ENCODE assay signal across 8 cellular contexts in the genomic region with DNA sequence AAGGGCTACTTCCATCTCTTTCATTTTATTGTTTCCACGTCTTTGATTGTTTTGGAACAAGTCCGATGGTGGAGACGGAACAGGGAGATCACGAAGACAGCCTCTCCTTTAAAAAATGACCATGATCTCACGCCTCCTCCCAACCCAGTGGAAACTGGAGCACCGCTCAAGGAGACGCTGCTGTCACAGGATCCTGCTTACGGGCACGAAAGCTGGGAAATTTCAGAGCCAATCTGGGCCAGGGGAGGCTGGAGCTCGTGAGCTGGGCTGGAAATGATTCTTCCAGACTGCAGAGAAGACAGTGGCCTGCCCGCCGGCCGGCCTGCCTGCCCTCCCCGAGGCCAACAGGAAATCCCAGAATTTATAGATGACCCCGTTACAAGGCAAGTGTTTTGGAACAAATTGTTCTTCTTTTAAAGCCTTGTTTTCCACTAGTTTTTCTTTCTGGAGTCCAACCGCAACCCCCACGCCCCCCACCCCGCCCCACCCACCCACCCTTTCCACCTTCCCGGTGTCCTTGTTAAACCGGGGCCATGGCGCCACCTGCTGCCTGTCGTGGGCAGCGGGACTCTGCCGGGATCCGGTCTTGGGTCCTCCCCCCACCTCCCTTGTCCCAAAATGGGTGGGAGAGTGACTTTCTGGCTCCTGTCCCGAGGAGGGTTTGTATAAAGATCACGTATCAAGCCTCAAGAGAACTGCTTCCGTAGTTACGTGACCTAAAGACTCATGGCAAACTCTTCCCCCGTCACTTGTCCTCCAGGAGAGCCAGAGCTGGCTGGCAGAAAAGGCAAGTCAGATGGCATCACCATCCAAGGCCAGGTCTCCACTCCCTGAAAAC. TPM values are rescaled to one million over a fixed set of nuclear protein-coding genes. Genes with fewer than 3 reads are reported as not detected.
DNase-seq lines count a peak whose midpoint lies in the region; ATAC-seq, FAIRE-seq and TF ChIP-seq lines count a peak whose summit lies in the region.

No MANE protein-coding gene starts in this region.

- peak overlapping the region; percentile 25 for H3K18ac ChIP-seq in trophoblast cell (ENCODE audit: low read length)

- H3K4ac ChIP-seq in trophoblast cell (ENCODE audit: low read depth, low read length), result no peak overlapping the region

- no peaks in the 10 kb centered on the region for H3K79me2 ChIP-seq in trophoblast cell (ENCODE audit: control insufficient read depth, insufficient read depth, low read length, poor library complexity)

- peaks cover 38% of the 10 kb centered on the region for H3K4me1 ChIP-seq in A549
- no peaks in the 10 kb centered on the region; the same call in 1 of the 2 replicates for H3K4me1 ChIP-seq in SJCRH30
- peaks cover 28 to 31% of the 10 kb centered on the region in 2 experiments for H3K4me1 ChIP-seq in trophoblast cell (ENCODE audit: control insufficient read depth in 1 of 2, insufficient read depth in 2 of 2, low read length in 2 of 2)
- peaks cover 21 to 45% of the 10 kb centered on the region in 2 donors for H3K4me1 ChIP-seq in thyroid gland

- H3K4me2 ChIP-seq in A549 (peak overlapping the region; percentile 48), trophoblast cell (ENCODE audit: low read length) (no peak overlapping the region)

- POLR2A ChIA-PET in A549 (lab: Yijun Ruan, JAX), result interaction anchor here (0.6 kb wide), 1 partner anchor 90 kb away, joined by 4 read pairs; no protein-coding TSS in a partner anchor
- POLR2A ChIA-PET in activated naive CD8-positive, alpha-beta T cell treated with anti-CD3 and anti-CD28 coated beads, Interleukin-2, amount 10 ng/mL, durations not matched to agents 7 days and 5 days (lab: Charles Lee), result interaction anchor here (1.0 kb wide), 1 partner anchor 40 kb away, joined by 5 read pairs; a partner anchor contains a TSS

- peak overlapping the region; percentile 55 for H2BK12ac ChIP-seq in trophoblast cell (ENCODE audit: low read length)

- peak overlapping the region; percentile 35 for H2AK5ac ChIP-seq in trophoblast cell (ENCODE audit: low read length)

- H2BK5ac ChIP-seq in trophoblast cell (ENCODE audit: low read depth, low read length, poor library complexity), result peak overlapping the region; percentile 44

- no peak overlapping the region for H3K27ac Mint-ChIP-seq in activated naive CD8-positive, alpha-beta T cell treated with anti-CD3 and anti-CD28 coated beads, Interleukin-2, amount 10 ng/mL, durations not matched to agents 7 days and 5 days

- FAIRE-seq in A549 (lab: Jason Lieb, UNC), result no peak

- H3K36me3 Mint-ChIP-seq in activated naive CD8-positive, alpha-beta T cell treated with anti-CD3 and anti-CD28 coated beads, Interleukin-2, amount 10 ng/mL, durations not matched to agents 7 days and 5 days, result peaks cover 7% of the 10 kb centered on the region

- H3K27ac ChIP-seq in A549, result peak overlapping the region; percentile 37 to 76
- no peak overlapping the region for H3K27ac ChIP-seq in SJCRH30
- peak overlapping the region; percentile 4 for H3K27ac ChIP-seq in trophoblast cell (ENCODE audit: low read depth, low read length)
- peak overlapping the region; percentile 57 to 83 (median 77) for H3K27ac ChIP-seq in thyroid gland

- peaks cover 22% of the 10 kb centered on the region for H3K79me1 ChIP-seq in trophoblast cell (ENCODE audit: low read length)

- H3K9me3 Mint-ChIP-seq in activated naive CD8-positive, alpha-beta T cell treated with anti-CD3 and anti-CD28 coated beads, Interleukin-2, amount 10 ng/mL, durations not matched to agents 7 days and 5 days, result peaks cover 5% of the 10 kb centered on the region

- peak overlapping the region; percentile 4 for H2BK120ac ChIP-seq in trophoblast cell (ENCODE audit: insufficient read depth, low read length, poor library complexity)

- no peak overlapping the region for H4K8ac ChIP-seq in trophoblast cell (ENCODE audit: low read depth, low read length)

- 57% methylated on average over 23 of the region's 30 CpGs for WGBS in A549 (ENCODE audit: missing lambda C conversion rate)
- no CpG with 5 or more reads among the region's 30 CpGs for WGBS in trophoblast cell (ENCODE audit: extremely low coverage, insufficient coverage, insufficient read length)
- 8 to 10% methylated on average over 25 to 30 of the region's 30 CpGs for WGBS in thyroid gland, 2 donors

- H3K27me3 Mint-ChIP-seq in activated naive CD8-positive, alpha-beta T cell treated with anti-CD3 and anti-CD28 coated beads, Interleukin-2, amount 10 ng/mL, durations not matched to agents 7 days and 5 days, result no peaks in the 10 kb centered on the region

- no peak overlapping the region for H3K9ac ChIP-seq in trophoblast cell (ENCODE audit: low read length)

- DNase-seq in A549 (ENCODE audit: low read depth in 1 of 2, low spot score in 1 of 2), result peak; percentile 79 to 83
- peak; percentile 74 to 79 for DNase-seq in SJCRH30
- peak; percentile 74 for DNase-seq in activated naive CD8-positive, alpha-beta T cell treated with anti-CD3 and anti-CD28 coated beads, Interleukin-2, amount 10 ng/mL, durations not matched to agents 7 days and 5 days
- DNase-seq in Right ventricle myocardium inferior (ENCODE audit: missing footprints), result peak; percentile 93
- peak; percentile 57 to 66 for DNase-seq in trophoblast cell
- DNase-seq in thyroid gland, result peak; percentile 88

- peaks cover 32% of the 10 kb centered on the region for H3K4me1 Mint-ChIP-seq in activated naive CD8-positive, alpha-beta T cell treated with anti-CD3 and anti-CD28 coated beads, Interleukin-2, amount 10 ng/mL, durations not matched to agents 7 days and 5 days

- no peak for TF ChIP-seq EP300 in A549 (IDR thresholded peaks at IDR 0.05)

- CTCF ChIA-PET in A549 (lab: Yijun Ruan, JAX), result interaction anchor here (0.6 to 2.6 kb wide), 49 partner anchors 9 to 616 kb away, joined by 3 to 19 read pairs (median 4); no protein-coding TSS in a partner anchor

- TF ChIP-seq CTCF in A549 (IDR thresholded peaks at IDR 0.05), result peak; percentile 69
- peak; percentile 68 for TF ChIP-seq CTCF in GM12872 (IDR thresholded peaks at IDR 0.05; ENCODE audit: insufficient read depth, low read depth, low read length)
- peak; percentile 31 to 83 (median 46) for TF ChIP-seq CTCF in thyroid gland (IDR thresholded peaks at IDR 0.05)

- peak; percentile 73 to 93 for TF ChIP-seq RAD21 in A549 (conservative IDR thresholded peaks at IDR 0.05 in 1 of 2, IDR thresholded peaks at IDR 0.05 in 1 of 2)

- H4K91ac ChIP-seq in trophoblast cell (ENCODE audit: low read depth, low read length), result peak overlapping the region; percentile 28

- H3K9me3 ChIP-seq in A549 (no peaks in the 10 kb centered on the region), SJCRH30 (replicated peaks) (no peaks in the 10 kb centered on the region), trophoblast cell (ENCODE audit: insufficient read depth, low read depth, low read length) (no peaks in the 10 kb centered on the region), thyroid gland (no peaks in the 10 kb centered on the region)

- H3K4me3 ChIP-seq in A549 (no peak overlapping the region), SJCRH30 (peak overlapping the region; percentile 60), trophoblast cell (ENCODE audit: low read depth, low read length) (no peak overlapping the region), thyroid gland (replicated peaks in 1 of 3) (no peak overlapping the region)

- H3K27me3 ChIP-seq in SJCRH30 (no peaks in the 10 kb centered on the region), trophoblast cell (ENCODE audit: insufficient read depth, low read length) (no peaks in the 10 kb centered on the region), thyroid gland (no peaks in the 10 kb centered on the region)

- H3K36me3 ChIP-seq in SJCRH30 (no peaks in the 10 kb centered on the region), trophoblast cell (ENCODE audit: control insufficient read depth in 1 of 2, insufficient read depth in 2 of 2, low read length in 2 of 2) (no peaks in the 10 kb centered on the region), thyroid gland (no peaks in the 10 kb centered on the region)

- H4K12ac ChIP-seq in trophoblast cell (ENCODE audit: low read depth, low read length), result no peak overlapping the region

- TF ChIP-seq POLR2A in A549 (IDR thresholded peaks at IDR 0.05; ENCODE audit: low read length) (no peak), thyroid gland (IDR thresholded peaks at IDR 0.05) (peak in 1 of 2 donors; percentile 39)

- ATAC-seq in A549, result peak; percentile 63 to 87; a peak in 5 of 6 replicates
- ATAC-seq in activated naive CD8-positive, alpha-beta T cell treated with anti-CD3 and anti-CD28 coated beads, Interleukin-2, amount 10 ng/mL, durations not matched to agents 7 days and 5 days (ENCODE audit: low read depth), result no peak
- peak; percentile 76 for ATAC-seq in Right ventricle myocardium inferior
- no peak for ATAC-seq in GM18520 (IDR thresholded peaks at IDR 0.05; ENCODE audit: unreplicated experiment)

- no peak overlapping the region for H3K23ac ChIP-seq in trophoblast cell (ENCODE audit: low read length)

- H3K14ac ChIP-seq in trophoblast cell (ENCODE audit: low read length), result peak overlapping the region; percentile 55

- H2AFZ ChIP-seq in trophoblast cell (ENCODE audit: insufficient read depth, low read length, poor library complexity), result no peak overlapping the region

- intact Hi-C loops in Right ventricle myocardium inferior (cut with DNase I), result loop anchor here (1.0 to 5.0 kb wide), 4 partner anchors 78 to 597 kb away; a partner anchor contains a TSS
- intact Hi-C loops in thyroid gland (cut with DNase I), result loop anchor here (5.0 to 10.0 kb wide), 4 partner anchors 55 to 597 kb away; a partner anchor contains a TSS

- no peak overlapping the region for H3K4me3 Mint-ChIP-seq in activated naive CD8-positive, alpha-beta T cell treated with anti-CD3 and anti-CD28 coated beads, Interleukin-2, amount 10 ng/mL, durations not matched to agents 7 days and 5 days

TF ChIP-seq in A549, 52 proteins besides CTCF, POLR2A, EP300 and RAD21 (continues in another document):
- TF ChIP-seq SMC3 (IDR thresholded peaks at IDR 0.05) (peak; percentile 93), FOSL2 (IDR thresholded peaks at IDR 0.05) (no peak), FOSL2 (CRISPR knock-in tag; IDR thresholded peaks at IDR 0.05) (0 out of 2 replicates have a peak, but pooled peaks have one; percentile 5)
- TF ChIP-seq, protein P1, sequence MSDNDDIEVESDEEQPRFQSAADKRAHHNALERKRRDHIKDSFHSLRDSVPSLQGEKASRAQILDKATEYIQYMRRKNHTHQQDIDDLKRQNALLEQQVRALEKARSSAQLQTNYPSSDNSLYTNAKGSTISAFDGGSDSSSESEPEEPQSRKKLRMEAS (IDR thresholded peaks at IDR 0.05), result 0 out of 2 replicates have a peak, but pooled peaks have one; percentile 20

RNA-seq across cellular contexts. Expression of a gene that starts 40.3 kb away (rescaled TPM):
- polyA plus RNA-seq in A549 (2011; rRNA removed) (2.8 and 6.7 TPM in 2 replicates), A549 (2017; fragmentation: RNase III; extraction: RNeasy Plus Mini Kit Qiagen cat#74134 plus additional on column Dnase treatment) (1.4 to 2.9 TPM (median 2.1 TPM) in 3 replicates)
- 0.50 and 0.57 TPM in 2 replicates for polyA plus RNA-seq in A549 (2012; cell fraction: cytosol; rRNA removed)
- polyA plus RNA-seq in A549 (2012; cell fraction: nucleus; rRNA removed), result 0.56 and 0.61 TPM in 2 replicates
- polyA minus RNA-seq in A549 (2011; rRNA and poly(A)+ RNA removed), result 2.8 TPM in 2 replicates
- not detected in 2 replicates for total RNA-seq in SJCRH30 (2014; rRNA removed; shearing (Covaris generic))
- under 1 TPM; 0.85 to 0.89 TPM for total RNA-seq in activated naive CD8-positive, alpha-beta T cell treated with anti-CD3 and anti-CD28 coated beads, Interleukin-2, amount 10 ng/mL, durations not matched to agents 7 days and 5 days
- total RNA-seq in Right ventricle myocardium inferior (3.5 TPM), thyroid gland (1 to 10 TPM in 1 of 4 donors, not detected in 3; 1.6 TPM)
- 0.28 and 0.31 TPM in 2 replicates for polyA plus RNA-seq in trophoblast cell (2013)

Comparison
In these comparisons a context has a peak if more than half of its experiments do, and no peak if none do; other contexts are left out.
1. ATAC-seq: peak in A549 (2 of 2) and Right ventricle myocardium inferior (single experiment); none in activated naive CD8-positive, alpha-beta T cell treated with anti-CD3 and anti-CD28 coated beads, Interleukin-2, amount 10 ng/mL, durations not matched to agents 7 days and 5 days (single experiment) and GM18520 (single experiment).
2. Peak in every context shown above with its lines, with median percentiles within 50 percentile points of each other: DNase-seq and CTCF ChIP-seq.